In genomic region chr15:88913017-88913849, GRCh38 we compare ENCODE assay signal across 8 cellular contexts. TPM values are rescaled to one million over a fixed set of nuclear protein-coding genes. Genes with fewer than 3 reads are reported as not detected.
DNase-seq lines count a peak whose midpoint lies in the region; ATAC-seq and TF ChIP-seq lines count a peak whose summit lies in the region.

TSS of gene MFGE8 (minus strand) at chr15:88913379. CDS start at chr15:88913319, 60 bp downstream.

- H3K9ac ChIP-seq in SK-N-SH = peak within 1 kb of the TSS; percentile 95

- ATAC-seq in GM19397 (IDR thresholded peaks at IDR 0.05; ENCODE audit: unreplicated experiment) (peak; percentile 82), HG03521 (IDR thresholded peaks at IDR 0.05; ENCODE audit: unreplicated experiment) (peak; percentile 61), omental fat pad (ENCODE audit: low FRiP score) (peak; percentile 84)

- TF ChIP-seq POLR2A in testis (IDR thresholded peaks at IDR 0.05) = no peak

- POLR2A ChIA-PET in SK-N-SH (lab: Yijun Ruan, JAX) = no interaction called here

- H3K27ac ChIP-seq in SK-N-SH (ENCODE audit: low read depth in 2 of 2, low read length in 1 of 2) (peak within 1 kb of the TSS; percentile 68 to 72), testis (peak within 1 kb of the TSS; percentile 37 to 82)

- no peak; the same call in 1 of the 2 replicates for TF ChIP-seq CTCF in SK-N-SH (IDR thresholded peaks at IDR 0.05)
- TF ChIP-seq CTCF in omental fat pad (IDR thresholded peaks at IDR 0.05) = no peak
- TF ChIP-seq CTCF in testis (IDR thresholded peaks at IDR 0.05) = no peak

- no peak for TF ChIP-seq RAD21 in SK-N-SH (IDR thresholded peaks at IDR 0.05; ENCODE audit: low read length)

- CTCF ChIA-PET in SK-N-SH (lab: Yijun Ruan, JAX) = interaction anchor here (1.0 to 1.5 kb wide), 2 partner anchors 20 to 129 kb away, joined by 4 to 5 read pairs; no protein-coding TSS in a partner anchor

- WGBS in SK-N-SH (ENCODE audit: low lambda C conversion rate) = 4% methylated on average over 25 of the region's 67 CpGs
- 0 to 2% methylated on average over 21 to 61 of the region's 67 CpGs for WGBS in testis, 2 donors

- H3K4me3 ChIP-seq in SK-N-SH (ENCODE audit: low read depth in 2 of 2, low read length in 1 of 2) (peak within 1 kb of the TSS; percentile 69 to 94), testis (peak within 1 kb of the TSS; percentile 60 to 82)

- peaks cover 4% of the 10 kb centered on the region for H3F3A ChIP-seq in SK-N-SH (replicated peaks; ENCODE audit: insufficient read depth)

- peak within 1 kb of the TSS; percentile 98 for H3K4me2 ChIP-seq in SK-N-SH

- intact Hi-C loops in testis (cut with DNase I; ENCODE audit: low total_unique reads) = no loop called here

- DNase-seq in C1 segment of cervical spinal cord (lab: John Stamatoyannopoulos, UW) (peak in 12 of 14 donors; percentile 17 to 70 (median 60)), SK-N-SH (peak; percentile 93), glomerular endothelial cell (ENCODE audit: extremely low read depth, low read depth, low spot score) (no peak), omental fat pad (ENCODE audit: low spot score) (peak; percentile 64), testis (peak; percentile 85)
- peak; percentile 77 for DNase-seq in activated naive CD4-positive, alpha-beta T cell treated with anti-CD3 and anti-CD28 coated beads, Interleukin-2, amount 50 U/mL, for 16 hours

- H3K79me2 ChIP-seq in SK-N-SH (ENCODE audit: insufficient read depth) = peaks cover 19% of the 10 kb centered on the region; the same call in 1 of the 2 replicates

- peak within 1 kb of the TSS; percentile 86 for H2AFZ ChIP-seq in SK-N-SH (ENCODE audit: low read depth)

- H4K20me1 ChIP-seq in SK-N-SH (ENCODE audit: insufficient read depth) = no peaks in the 10 kb centered on the region

- no peaks in the 10 kb centered on the region for H3K27me3 ChIP-seq in SK-N-SH (ENCODE audit: insufficient read depth)
- no peaks in the 10 kb centered on the region for H3K27me3 ChIP-seq in testis

- TF ChIP-seq EP300 in SK-N-SH (IDR thresholded peaks at IDR 0.05; ENCODE audit: borderline replicate concordance in 1 of 2, low read depth in 1 of 2, low read length in 1 of 2) = no peak

- peaks cover 7 to 9% of the 10 kb centered on the region in 2 experiments; a peak in 2 of 4 replicates for H3K4me1 ChIP-seq in SK-N-SH (ENCODE audit: control insufficient read depth in 1 of 2, insufficient read depth in 2 of 2, low read depth in 1 of 2, low read length in 1 of 2)
- peaks cover 12% of the 10 kb centered on the region for H3K4me1 ChIP-seq in testis

- H3K36me3 ChIP-seq in SK-N-SH (replicated peaks in 1 of 2; ENCODE audit: control insufficient read depth in 1 of 2, insufficient read depth in 2 of 2, low read length in 1 of 2) = peaks cover 0 to 9% of the 10 kb centered on the region in 2 experiments
- H3K36me3 ChIP-seq in testis (ENCODE audit: low read depth, missing control alignments) = no peaks in the 10 kb centered on the region

- H3K9me3 ChIP-seq in SK-N-SH (no peaks in the 10 kb centered on the region), testis (no peaks in the 10 kb centered on the region)

- H3K9me2 ChIP-seq in SK-N-SH = no peaks in the 10 kb centered on the region

TF ChIP-seq in SK-N-SH, 30 proteins besides CTCF, POLR2A, EP300 and RAD21:
- TF ChIP-seq MAX (IDR thresholded peaks at IDR 0.05; ENCODE audit: low read depth) = no peak; the same call in 1 of the 2 replicates
- no peak for TF ChIP-seq RFX5 (IDR thresholded peaks at IDR 0.05; ENCODE audit: low read length)
- TF ChIP-seq YY1 (IDR thresholded peaks at IDR 0.05; ENCODE audit: low read depth) = no peak
- TF ChIP-seq RXRA (IDR thresholded peaks at IDR 0.05; ENCODE audit: borderline replicate concordance, low read depth) = no peak
- no peak for TF ChIP-seq FOSL2 (IDR thresholded peaks at IDR 0.05; ENCODE audit: borderline replicate concordance, low read depth)
- no peak for TF ChIP-seq SMC3 (IDR thresholded peaks at IDR 0.05; ENCODE audit: low read depth, low read length)
- peak; percentile 44; the same call in 1 of the 2 replicates for TF ChIP-seq MXI1 (IDR thresholded peaks at IDR 0.05; ENCODE audit: low read depth, low read length)
- TF ChIP-seq USF1 (IDR thresholded peaks at IDR 0.05; ENCODE audit: borderline replicate concordance, low read depth) = no peak
- no peak for TF ChIP-seq SIN3A (IDR thresholded peaks at IDR 0.05; ENCODE audit: borderline replicate concordance, low read depth, low read length)
- no peak for TF ChIP-seq RCOR1 (IDR thresholded peaks at IDR 0.05; ENCODE audit: low read length)
- no peak for TF ChIP-seq EZH2phosphoT487 (IDR thresholded peaks at IDR 0.05; ENCODE audit: borderline replicate concordance, low read depth)
- TF ChIP-seq ZBTB33 (IDR thresholded peaks at IDR 0.05; ENCODE audit: borderline replicate concordance, low read depth) = no peak
- peak; percentile 19 for TF ChIP-seq CHD2 (IDR thresholded peaks at IDR 0.05; ENCODE audit: low read length, partially characterized antibody)
- no peak for TF ChIP-seq NFIC (IDR thresholded peaks at IDR 0.05; ENCODE audit: borderline replicate concordance)
- TF ChIP-seq GATA2 (CRISPR knock-in tag; IDR thresholded peaks at IDR 0.05) = no peak
- TF ChIP-seq TAF1 (IDR thresholded peaks at IDR 0.05; ENCODE audit: borderline replicate concordance, low read depth, low read length) = peak; percentile 27; the same call in 1 of the 2 replicates
- no peak for TF ChIP-seq FOXJ3 (CRISPR knock-in tag; IDR thresholded peaks at IDR 0.05)
- 0 out of 2 replicates have a peak, but pooled peaks have one; percentile 22 for TF ChIP-seq PBX3 (IDR thresholded peaks at IDR 0.05)
- TF ChIP-seq JUND (IDR thresholded peaks at IDR 0.05) = no peak
- TF ChIP-seq NRF1 (IDR thresholded peaks at IDR 0.05; ENCODE audit: low read depth, low read length) = no peak
- TF ChIP-seq POLR2AphosphoS5 (IDR thresholded peaks at IDR 0.05; ENCODE audit: low read depth, low read length) = 0 out of 2 replicates have a peak, but pooled peaks have one; percentile 58

RNA-seq across cellular contexts. Expression of gene MFGE8, which starts in this region (rescaled TPM):
- 210 and 247 TPM in 2 replicates for polyA plus RNA-seq in SK-N-SH (2012; rRNA removed)
- 106 and 153 TPM in 2 replicates for polyA plus RNA-seq in SK-N-SH (2012; cell fraction: cytosol; rRNA removed)
- polyA plus RNA-seq in SK-N-SH (2012; cell fraction: nucleus; rRNA removed) = 444 and 513 TPM in 2 replicates
- 107 and 140 TPM in 2 replicates for total RNA-seq in glomerular endothelial cell
- 100 to 1,000 TPM; 341 to 594 (median 450) TPM for total RNA-seq in omental fat pad
- total RNA-seq in testis = 100 to 1,000 TPM; 163 to 260 TPM
- 137 TPM for polyA plus RNA-seq in testis (ENCODE audit: insufficient read depth, low read depth, low replicate concordance)
